2 cellular contexts compared by ENCODE assay signal in the genomic region with DNA sequence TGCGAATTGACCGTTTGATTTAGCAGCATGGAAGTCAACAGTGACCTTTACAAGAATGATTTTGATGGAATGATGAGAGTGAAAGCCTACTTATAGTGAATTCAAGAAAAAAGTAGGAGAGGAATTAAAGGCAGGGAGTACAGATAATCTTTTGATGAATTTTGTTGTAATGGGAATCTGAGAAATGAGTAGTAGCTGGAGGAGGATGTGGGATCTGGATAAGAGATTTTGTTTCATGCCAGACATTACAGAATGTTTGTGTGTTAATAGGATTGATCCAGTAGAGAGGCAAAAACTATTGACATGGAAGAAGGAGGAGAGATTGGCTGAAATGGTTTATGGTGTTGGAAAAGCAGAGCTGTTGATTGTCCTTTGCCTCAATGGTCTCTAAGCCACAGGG.
TF ChIP-seq lines count a peak whose summit lies in the region.

No MANE protein-coding gene starts in this region.

TF ChIP-seq in SK-N-SH, 30 proteins besides CTCF, POLR2A, EP300 and RAD21 (continued from another document):
- TF ChIP-seq PBX3 (IDR thresholded peaks at IDR 0.05) (no peak), MEF2A (IDR thresholded peaks at IDR 0.05; ENCODE audit: borderline replicate concordance, low read depth) (no peak), GATA2 (CRISPR knock-in tag; IDR thresholded peaks at IDR 0.05) (no peak), JUND (IDR thresholded peaks at IDR 0.05) (no peak), NFIC (IDR thresholded peaks at IDR 0.05; ENCODE audit: borderline replicate concordance) (no peak), GABPA (IDR thresholded peaks at IDR 0.05; ENCODE audit: low read depth) (no peak), NRF1 (IDR thresholded peaks at IDR 0.05; ENCODE audit: low read depth, low read length) (no peak), RXRA (IDR thresholded peaks at IDR 0.05; ENCODE audit: borderline replicate concordance, low read depth) (no peak), SIN3A (IDR thresholded peaks at IDR 0.05; ENCODE audit: borderline replicate concordance, low read depth, low read length) (no peak)

TF ChIP-seq in SK-N-SH treated with all-trans-retinoic acid at 6 μM for 48 hours, 23 proteins besides CTCF, POLR2A, EP300 and RAD21 (continued from another document):
- TF ChIP-seq TSHZ2 (CRISPR knock-in tag; IDR thresholded peaks at IDR 0.05) (no peak), ZNF70 (CRISPR knock-in tag; IDR thresholded peaks at IDR 0.05) (no peak), RARB (CRISPR knock-in tag; IDR thresholded peaks at IDR 0.05) (no peak), TCF4 (CRISPR knock-in tag; IDR thresholded peaks at IDR 0.05; ENCODE audit: borderline replicate concordance) (no peak), CREB5 (CRISPR knock-in tag; IDR thresholded peaks at IDR 0.05; ENCODE audit: low read depth) (no peak), GLIS3 (CRISPR knock-in tag; IDR thresholded peaks at IDR 0.05) (no peak), ZC3H10 (CRISPR knock-in tag; IDR thresholded peaks at IDR 0.05) (no peak), BACH2 (CRISPR knock-in tag; IDR thresholded peaks at IDR 0.05; ENCODE audit: borderline replicate concordance) (no peak), PPARA (CRISPR knock-in tag; IDR thresholded peaks at IDR 0.05; ENCODE audit: borderline replicate concordance) (no peak), SNAI2 (CRISPR knock-in tag; IDR thresholded peaks at IDR 0.05) (no peak), ARNTL (CRISPR knock-in tag; IDR thresholded peaks at IDR 0.05; ENCODE audit: borderline replicate concordance, low read depth) (no peak), ZNF8 (CRISPR knock-in tag; IDR thresholded peaks at IDR 0.05) (no peak), ZFP30 (CRISPR knock-in tag; IDR thresholded peaks at IDR 0.05) (no peak), ZNF565 (CRISPR knock-in tag; conservative IDR thresholded peaks at IDR 0.05; ENCODE audit: low read depth) (no peak)
- TF ChIP-seq, protein P1, sequence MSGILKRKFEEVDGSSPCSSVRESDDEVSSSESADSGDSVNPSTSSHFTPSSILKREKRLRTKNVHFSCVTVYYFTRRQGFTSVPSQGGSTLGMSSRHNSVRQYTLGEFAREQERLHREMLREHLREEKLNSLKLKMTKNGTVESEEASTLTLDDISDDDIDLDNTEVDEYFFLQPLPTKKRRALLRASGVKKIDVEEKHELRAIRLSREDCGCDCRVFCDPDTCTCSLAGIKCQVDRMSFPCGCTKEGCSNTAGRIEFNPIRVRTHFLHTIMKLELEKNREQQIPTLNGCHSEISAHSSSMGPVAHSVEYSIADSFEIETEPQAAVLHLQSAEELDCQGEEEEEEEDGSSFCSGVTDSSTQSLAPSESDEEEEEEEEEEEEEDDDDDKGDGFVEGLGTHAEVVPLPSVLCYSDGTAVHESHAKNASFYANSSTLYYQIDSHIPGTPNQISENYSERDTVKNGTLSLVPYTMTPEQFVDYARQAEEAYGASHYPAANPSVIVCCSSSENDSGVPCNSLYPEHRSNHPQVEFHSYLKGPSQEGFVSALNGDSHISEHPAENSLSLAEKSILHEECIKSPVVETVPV (CRISPR knock-in tag; IDR thresholded peaks at IDR 0.05) = no peak
TF ChIP-seq in SK-N-SH treated with all-trans-retinoic acid at 6 μM for 48 hours: peak in this region for 0.
